1 cellular context compared by ENCODE assay signal in genomic region chr3:197994736-197995135, GRCh38.
A peak's percentile ranks its signal among the peaks of the same experiment; 100 is the strongest.
TF ChIP-seq lines count a peak whose summit lies in the region.

No MANE protein-coding gene starts in this region.

TF ChIP-seq in HepG2, 621 proteins besides CTCF, POLR2A, EP300 and RAD21 (continued from another document):
- TF ChIP-seq ZBTB39 (CRISPR knock-in tag; IDR thresholded peaks at IDR 0.05) (no peak), ZNF709 (CRISPR knock-in tag; IDR thresholded peaks at IDR 0.05) (no peak), ZBTB33 (CRISPR knock-in tag; IDR thresholded peaks at IDR 0.05) (peak; percentile 59; the same call in 1 of the 2 replicates), TGIF2 (CRISPR knock-in tag; IDR thresholded peaks at IDR 0.05) (no peak), FOXP1 (IDR thresholded peaks at IDR 0.05) (no peak), FOXP1 (CRISPR knock-in tag; IDR thresholded peaks at IDR 0.05) (peak; percentile 66), KMT2B (CRISPR knock-in tag; IDR thresholded peaks at IDR 0.05) (no peak), NCOR1 (IDR thresholded peaks at IDR 0.05; ENCODE audit: borderline replicate concordance, low read length) (no peak), CREB3 (CRISPR knock-in tag; IDR thresholded peaks at IDR 0.05) (no peak), FOXA3 (CRISPR knock-in tag; IDR thresholded peaks at IDR 0.05) (peak; percentile 46; the same call in 1 of the 2 replicates), TEAD2 (CRISPR knock-in tag; IDR thresholded peaks at IDR 0.05) (no peak), PAXIP1 (CRISPR knock-in tag; conservative IDR thresholded peaks at IDR 0.05) (0 out of 2 replicates have a peak, but pooled peaks have one; percentile 17), FOXA1 (IDR thresholded peaks at IDR 0.05) (0 out of 2 replicates have a peak, but pooled peaks have one; percentile 25), FOXA1 (CRISPR knock-in tag; IDR thresholded peaks at IDR 0.05) (no peak), HCFC1 (IDR thresholded peaks at IDR 0.05; ENCODE audit: low read depth, low read length) (no peak)
